ENCODE assay signal across 8 cellular contexts in the genomic region with DNA sequence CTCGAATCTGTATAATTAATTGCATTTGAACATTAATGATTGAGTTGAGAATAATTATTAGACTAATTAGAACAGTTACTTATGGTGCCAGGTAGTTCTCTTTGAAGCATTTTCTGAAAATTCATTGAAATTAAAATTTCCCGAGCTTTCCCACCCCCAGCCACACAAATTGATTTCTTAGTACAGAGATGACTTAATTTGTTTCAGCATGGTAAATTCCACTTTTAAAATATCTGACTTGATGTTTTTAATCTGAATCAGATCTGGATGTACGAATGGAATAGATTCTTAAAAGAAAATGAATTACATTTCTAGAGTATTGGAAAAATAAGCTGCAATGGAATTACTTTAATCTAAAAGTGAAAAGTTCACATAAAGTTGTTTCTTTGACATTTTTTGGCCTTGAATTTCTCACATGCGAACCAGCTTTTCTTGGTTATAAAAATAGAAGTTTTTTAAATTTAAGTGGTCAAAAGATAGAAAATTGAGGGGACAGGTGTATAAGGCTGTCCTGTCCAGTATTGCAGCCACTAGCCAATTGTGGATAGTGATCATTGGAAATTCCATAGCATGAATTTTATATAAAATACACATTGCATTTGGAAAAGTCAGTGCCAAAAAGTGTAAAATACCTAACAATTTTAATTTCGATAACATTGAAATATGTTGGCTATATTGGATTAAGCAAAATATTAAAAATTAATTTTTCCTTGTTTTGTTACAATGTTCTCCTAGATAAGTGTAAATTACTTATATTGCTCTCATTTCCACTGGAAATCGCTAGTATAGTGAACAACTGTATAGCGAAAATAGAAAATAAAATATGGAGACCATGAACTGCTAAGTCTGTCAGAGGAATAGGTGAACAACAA.
DNase-seq lines count a peak whose midpoint lies in the region; ATAC-seq and TF ChIP-seq lines count a peak whose summit lies in the region.

No MANE protein-coding gene starts in this region.

- H3K27ac Mint-ChIP-seq in central memory CD8-positive, alpha-beta T cell (ENCODE audit: low read depth), result peak overlapping the region; percentile 99
- H3K27ac Mint-ChIP-seq in naive thymus-derived CD8-positive, alpha-beta T cell, result peak overlapping the region; percentile 97 to 100 (median 99)

- H3K4me3 Mint-ChIP-seq in central memory CD8-positive, alpha-beta T cell, result peak overlapping the region; percentile 95
- peak overlapping the region; percentile 97 to 100 (median 99) for H3K4me3 Mint-ChIP-seq in naive thymus-derived CD8-positive, alpha-beta T cell

- H2AFZ ChIP-seq in KMS-11 (ENCODE audit: low read depth), result no peak overlapping the region

- H3K9me3 Mint-ChIP-seq in central memory CD8-positive, alpha-beta T cell, result no peaks in the 10 kb centered on the region
- H3K9me3 Mint-ChIP-seq in naive thymus-derived CD8-positive, alpha-beta T cell, result peaks cover 0 to 10% (median 0%) of the 10 kb centered on the region in 9 donors

- H3K36me3 Mint-ChIP-seq in central memory CD8-positive, alpha-beta T cell (ENCODE audit: insufficient read depth), result peaks cover 34% of the 10 kb centered on the region
- no peaks in the 10 kb centered on the region for H3K36me3 Mint-ChIP-seq in naive thymus-derived CD8-positive, alpha-beta T cell

- POLR2A ChIA-PET in BJ (lab: Charles Lee), result interaction anchor here (0.7 to 1.5 kb wide), 8 partner anchors 16 to 676 kb away, joined by 3 to 16 read pairs (median 4); a partner anchor contains a TSS
- POLR2A ChIA-PET in naive thymus-derived CD8-positive, alpha-beta T cell (lab: Charles Lee), result interaction anchor here (0.5 to 9.3 kb wide), 43 partner anchors 13 to 1789 kb away, joined by 3 to 438 read pairs (median 6); a partner anchor contains a TSS

- peaks cover 54% of the 10 kb centered on the region for H3K79me2 ChIP-seq in KMS-11 (ENCODE audit: insufficient read depth, low read depth)

- H3K4me3 ChIP-seq in BJ (ENCODE audit: low read depth, low read length) (peak overlapping the region; percentile 75), KMS-11 (IDR thresholded peaks at IDR 0.05; ENCODE audit: insufficient read depth, low read depth, low read length) (no peak overlapping the region)

- H3K36me3 ChIP-seq in BJ (ENCODE audit: control insufficient read depth, insufficient read depth, low read length) (no peaks in the 10 kb centered on the region), KMS-11 (ENCODE audit: insufficient read depth) (no peaks in the 10 kb centered on the region)

- peak overlapping the region; percentile 90 for H3K4me2 ChIP-seq in KMS-11

- no peaks in the 10 kb centered on the region for H3K27me3 ChIP-seq in BJ (ENCODE audit: control insufficient read depth, insufficient read depth, low read length)
- no peaks in the 10 kb centered on the region for H3K27me3 ChIP-seq in KMS-11 (ENCODE audit: insufficient read depth, low read depth)

- no peaks in the 10 kb centered on the region; the same call in 1 of the 2 replicates for H4K20me1 ChIP-seq in KMS-11 (ENCODE audit: insufficient read depth)

- no peak for ATAC-seq in central memory CD8-positive, alpha-beta T cell (replicated peaks; ENCODE audit: extremely low read depth, poor library complexity, severe bottlenecking)
- no peak for ATAC-seq in naive thymus-derived CD8-positive, alpha-beta T cell
- no peak for ATAC-seq in GM18858 (IDR thresholded peaks at IDR 0.05; ENCODE audit: unreplicated experiment)

- no peaks in the 10 kb centered on the region for H3K27me3 Mint-ChIP-seq in central memory CD8-positive, alpha-beta T cell
- H3K27me3 Mint-ChIP-seq in naive thymus-derived CD8-positive, alpha-beta T cell, result no peaks in the 10 kb centered on the region

- CTCF ChIA-PET in BJ (lab: Yijun Ruan, JAX), result interaction anchor here (0.7 to 5.1 kb wide), 8 partner anchors 8 to 1534 kb away, joined by 3 to 37 read pairs (median 5); no protein-coding TSS in a partner anchor

- H3K9ac ChIP-seq in KMS-11, result peak overlapping the region; percentile 92

- H3K4me1 Mint-ChIP-seq in central memory CD8-positive, alpha-beta T cell, result peaks cover 34% of the 10 kb centered on the region
- H3K4me1 Mint-ChIP-seq in naive thymus-derived CD8-positive, alpha-beta T cell, result peaks cover 27 to 64% (median 41%) of the 10 kb centered on the region in 4 donors

- TF ChIP-seq CTCF in BJ (IDR thresholded peaks at IDR 0.05; ENCODE audit: insufficient read depth, low read depth, low read length) (no peak), KMS-11 (conservative IDR thresholded peaks at IDR 0.05; ENCODE audit: low read depth, low read length) (no peak)

- peaks cover 55% of the 10 kb centered on the region for H3K4me1 ChIP-seq in KMS-11 (ENCODE audit: low read depth, poor library complexity, severe bottlenecking)

- H3K27ac ChIP-seq in KMS-11, result peak overlapping the region; percentile 93

- DNase-seq in BJ (ENCODE audit: low read depth) (no peak), NCI-H2107 (lab: John Stamatoyannopoulos, UW) (no peak), HK-2 (ENCODE audit: unreplicated experiment) (no peak), NCI-H1092 treated with DMSO at 0.1 percent for 48 hours (lab: John Stamatoyannopoulos, UW) (no peak)
- no peak for DNase-seq in central memory CD8-positive, alpha-beta T cell (ENCODE audit: low spot score in 2 of 2)
- DNase-seq in naive thymus-derived CD8-positive, alpha-beta T cell, result no peak
